In genomic region chr9:78121488-78121887, GRCh38 we compare ENCODE assay signal across 8 cellular contexts.
DNase-seq lines count a peak whose midpoint lies in the region; ATAC-seq and TF ChIP-seq lines count a peak whose summit lies in the region.

No MANE protein-coding gene starts in this region.

- no peaks in the 10 kb centered on the region for H3K36me3 ChIP-seq in MG63

- no peak for ATAC-seq in GM21423 (IDR thresholded peaks at IDR 0.05; ENCODE audit: unreplicated experiment)
- ATAC-seq in HG02642 (IDR thresholded peaks at IDR 0.05; ENCODE audit: poor library complexity, unreplicated experiment) = no peak

- H3K9me3 ChIP-seq in MG63 = no peaks in the 10 kb centered on the region

- H3K4me3 ChIP-seq in MG63 = no peak overlapping the region
- H3K4me3 ChIP-seq in astrocyte of the spinal cord (ENCODE audit: low read depth, low read length) = no peak overlapping the region

- H3K27me3 ChIP-seq in MG63 = no peaks in the 10 kb centered on the region

- DNase-seq in DMS53 (lab: John Stamatoyannopoulos, UW) = peak; percentile 75
- DNase-seq in MG63 = peak; percentile 21
- DNase-seq in T follicular helper cell (ENCODE audit: low read depth) = peak; percentile 26
- DNase-seq in astrocyte of the spinal cord (ENCODE audit: low read depth, low spot score) = peak; percentile 67
- peak in 41 of 51 donors; percentile 2 to 84 (median 45) for DNase-seq in hypothalamus (lab: John Stamatoyannopoulos, UW)
- DNase-seq in stimulated activated CD4-positive, alpha-beta T cell treated with anti-CD3 and anti-CD28 coated beads, Interleukin-12 subunit alpha, Interleukin-12 subunit beta, amount 100 ng/mL, for 4 hours = peak; percentile 55

- peak; percentile 75 for TF ChIP-seq CTCF in astrocyte of the spinal cord (IDR thresholded peaks at IDR 0.05; ENCODE audit: low read depth, low read length)

- in situ Hi-C loops in astrocyte of the spinal cord (cut with HindIII; ENCODE audit: low sequenced_read_pairs) = no loop called here

Comparison
In these comparisons a context has a peak if more than half of its experiments do, and no peak if none do; other contexts are left out.
1. DNase-seq: peak in every context shown above with its lines; median percentile 75 in DMS53; 67 in astrocyte of the spinal cord; 55 in stimulated activated CD4-positive, alpha-beta T cell treated with anti-CD3 and anti-CD28 coated beads, Interleukin-12 subunit alpha, Interleukin-12 subunit beta, amount 100 ng/mL, for 4 hours; 45 in hypothalamus; 26 in T follicular helper cell; 21 in MG63.